2 cellular contexts compared by ENCODE assay signal in the genomic region with DNA sequence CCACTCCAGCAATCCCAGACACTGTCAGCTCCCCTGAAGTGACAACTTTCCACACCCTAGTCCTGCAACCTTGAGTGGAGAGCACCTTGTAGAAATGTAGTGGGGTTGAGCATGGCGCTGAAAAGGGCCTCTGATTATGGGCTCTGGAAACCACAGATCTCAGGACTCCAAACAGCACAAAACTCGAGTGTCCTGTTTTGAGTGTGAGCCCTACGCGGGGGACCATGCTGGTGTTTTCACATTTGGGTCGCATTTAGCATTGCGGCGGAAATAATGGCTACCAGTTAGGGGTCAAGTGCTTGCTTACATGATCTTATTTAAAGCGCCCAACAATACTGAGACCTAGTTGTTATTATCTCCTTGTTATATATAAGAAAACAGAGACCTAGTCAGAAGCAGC. TPM values are rescaled to one million over a fixed set of nuclear protein-coding genes. Genes with fewer than 3 reads are reported as not detected.
"Had no signal": no experiment of that assay in that cellular context is flagged by ENCODE, and none has a peak within 500 bp of the region (broad histone marks: within the 10 kb centered on the region; RNA-seq: fewer than 3 reads in every experiment).

No MANE protein-coding gene starts in this region.

RNA-seq across cellular contexts. Expression of gene CD2, which starts 1.9 kb away (rescaled TPM):
- total RNA-seq: epithelial cell of proximal tubule, renal cortical epithelial cell had no signal
